Comparison of ENCODE assay signal across 8 cellular contexts in the genomic region with DNA sequence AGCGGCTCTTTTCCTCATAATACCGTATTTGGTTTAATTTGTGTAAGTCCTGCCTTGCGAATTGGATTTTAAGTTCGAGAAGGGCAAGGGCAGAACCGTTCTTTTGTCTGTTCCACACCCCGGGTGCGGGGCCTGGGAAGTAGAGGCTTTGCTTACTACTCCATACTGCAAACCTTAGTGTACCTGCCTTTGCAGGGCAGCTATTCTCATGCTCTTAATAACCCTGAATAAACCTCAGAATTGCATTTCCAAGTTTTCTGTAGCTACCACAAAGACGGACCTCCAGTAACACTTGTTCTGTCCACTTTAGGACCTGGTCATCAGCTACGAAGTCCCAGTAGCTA. TPM values are rescaled to one million over a fixed set of nuclear protein-coding genes. Genes with fewer than 3 reads are reported as not detected.
DNase-seq lines count a peak whose midpoint lies in the region; ATAC-seq, FAIRE-seq and TF ChIP-seq lines count a peak whose summit lies in the region.

No MANE protein-coding gene starts in this region.

- no peak overlapping the region for H3K4ac ChIP-seq in neuronal stem cell (ENCODE audit: low read length)

- H3K27ac Mint-ChIP-seq in CD14-positive monocyte, result peak overlapping the region; percentile 97 to 99 (median 98)

- H2BK5ac ChIP-seq in neuronal stem cell (ENCODE audit: low read length), result no peak overlapping the region

- WGBS in esophagus squamous epithelium, 2 donors, result 11 to 20% methylated on average over 9 of the region's 9 CpGs
- no CpG with 5 or more reads among the region's 9 CpGs for WGBS in neuronal stem cell (ENCODE audit: extremely low coverage in 2 of 2, insufficient read length in 2 of 2, insufficient replicate concordance in 1 of 2), 2 donors

- DNase-seq in CD14-positive monocyte (ENCODE audit: low spot score) (no peak), esophagus squamous epithelium (lab: John Stamatoyannopoulos, UW) (peak; percentile 7), neuronal stem cell (ENCODE audit: low spot score) (no peak), NCI-H774 (lab: John Stamatoyannopoulos, UW) (no peak), D721Med (ENCODE audit: insufficient read length, low spot score) (no peak)
- DNase-seq in Jurkat, Clone E6-1 (ENCODE audit: low read depth, low spot score), result no peak
- DNase-seq in activated CD4-positive, alpha-beta T cell treated with anti-CD3 and anti-CD28 coated beads, Interleukin-2, amount 50 U/mL, for 24 hours (ENCODE audit: low read depth in 1 of 2, low spot score in 1 of 2), result peak; percentile 6 to 21

- H3K4me1 ChIP-seq in esophagus squamous epithelium (peaks cover 9 to 33% (median 17%) of the 10 kb centered on the region in 3 donors), neuronal stem cell (ENCODE audit: control insufficient read depth in 2 of 2, insufficient read depth in 1 of 2, low read depth in 1 of 2, low read length in 2 of 2) (peaks cover 5 to 27% of the 10 kb centered on the region in 2 donors)

- H2BK12ac ChIP-seq in neuronal stem cell (ENCODE audit: low read length), result no peak overlapping the region

- peak overlapping the region; percentile 71 for H3K4me2 ChIP-seq in neuronal stem cell (ENCODE audit: insufficient read depth, low read length, poor library complexity, severe bottlenecking)

- H3K27me3 Mint-ChIP-seq in CD14-positive monocyte (ENCODE audit: low read depth in 3 of 3), result peaks cover 0 to 1% (median 0%) of the 10 kb centered on the region in 3 donors

- no peak overlapping the region for H3K18ac ChIP-seq in neuronal stem cell (ENCODE audit: low read length)

- peaks cover 20 to 25% of the 10 kb centered on the region in 2 donors for H3K36me3 Mint-ChIP-seq in CD14-positive monocyte

- no peak overlapping the region for H3K9ac ChIP-seq in neuronal stem cell (ENCODE audit: low read depth, low read length, poor library complexity)

- H3K27ac ChIP-seq in esophagus squamous epithelium (peak overlapping the region; percentile 98 to 100 (median 100)), neuronal stem cell (replicated peaks; ENCODE audit: low read length) (peak overlapping the region; percentile 98)

- no peak overlapping the region for H4K8ac ChIP-seq in neuronal stem cell (ENCODE audit: low read depth, low read length)

- H3K79me1 ChIP-seq in neuronal stem cell (ENCODE audit: low read depth, low read length), result peaks cover 5% of the 10 kb centered on the region

- H3K23ac ChIP-seq in neuronal stem cell (ENCODE audit: low read depth, low read length, poor library complexity), result no peak overlapping the region

- H2BK120ac ChIP-seq in neuronal stem cell (ENCODE audit: low read depth, low read length), result no peak overlapping the region

- intact Hi-C loops in CD14-positive monocyte (cut with micrococcal nuclease), result loop anchor here (2.0 to 10.0 kb wide), 5 partner anchors 52 to 210 kb away; a partner anchor contains a TSS
- intact Hi-C loops in esophagus squamous epithelium (cut with DNase I), result no loop called here

- H3K4me3 ChIP-seq in Jurkat, Clone E6-1 (ENCODE audit: low read length), result peak overlapping the region; percentile 90
- H3K4me3 ChIP-seq in esophagus squamous epithelium, result peak overlapping the region; percentile 73 to 98 (median 92)
- H3K4me3 ChIP-seq in neuronal stem cell (ENCODE audit: low read length in 2 of 2), result peak overlapping the region; percentile 78 to 99

- no peak for FAIRE-seq in D721Med (lab: Jason Lieb, UNC)

- H3K36me3 ChIP-seq in esophagus squamous epithelium, result peaks cover 0 to 11% (median 4%) of the 10 kb centered on the region in 3 donors
- peaks cover 5 to 31% of the 10 kb centered on the region in 2 donors for H3K36me3 ChIP-seq in neuronal stem cell (replicated peaks in 1 of 2; ENCODE audit: control insufficient read depth in 2 of 2, insufficient read depth in 2 of 2, low read length in 2 of 2)

- H3K9me3 Mint-ChIP-seq in CD14-positive monocyte, result peaks cover 0 to 4% (median 0%) of the 10 kb centered on the region in 7 donors

- H4K91ac ChIP-seq in neuronal stem cell (ENCODE audit: low read depth, low read length, poor library complexity), result no peak overlapping the region

- no peak overlapping the region for H2AK5ac ChIP-seq in neuronal stem cell (ENCODE audit: low read depth, low read length)

- ATAC-seq in HG03469 (IDR thresholded peaks at IDR 0.05; ENCODE audit: unreplicated experiment), result no peak

- no peak overlapping the region for H3K14ac ChIP-seq in neuronal stem cell (ENCODE audit: low read length)

- H3K9me3 ChIP-seq in esophagus squamous epithelium (no peaks in the 10 kb centered on the region), neuronal stem cell (replicated peaks in 1 of 2; ENCODE audit: control insufficient read depth in 2 of 2, insufficient read depth in 1 of 2, low read depth in 1 of 2, low read length in 2 of 2) (peaks cover 0 to 2% of the 10 kb centered on the region in 2 donors)

- H3K4me3 Mint-ChIP-seq in CD14-positive monocyte, result peak overlapping the region; percentile 93 to 95

- peaks cover 33% of the 10 kb centered on the region for H3K4me1 Mint-ChIP-seq in CD14-positive monocyte

- H2AFZ ChIP-seq in neuronal stem cell (ENCODE audit: low read length), result peak overlapping the region; percentile 75

- TF ChIP-seq POLR2A in esophagus squamous epithelium (IDR thresholded peaks at IDR 0.05), result no peak

- TF ChIP-seq CTCF in CD14-positive monocyte (IDR thresholded peaks at IDR 0.05) (no peak), esophagus squamous epithelium (IDR thresholded peaks at IDR 0.05) (no peak), D721Med (IDR thresholded peaks at IDR 0.05; ENCODE audit: insufficient read depth, missing control alignments) (no peak)

- no peaks in the 10 kb centered on the region for H3K27me3 ChIP-seq in esophagus squamous epithelium
- H3K27me3 ChIP-seq in neuronal stem cell (ENCODE audit: control insufficient read depth in 3 of 3, insufficient read depth in 3 of 3, low read depth in 1 of 3, low read length in 3 of 3), result no peaks in the 10 kb centered on the region

- H2BK15ac ChIP-seq in neuronal stem cell (ENCODE audit: low read length), result no peak overlapping the region

RNA-seq across cellular contexts. Expression of a gene that starts 0.7 kb away (rescaled TPM):
- polyA plus RNA-seq in CD14-positive monocyte, result 100 to 1,000 TPM in 1 of 2 donors, 10 to 100 TPM in 1; 71.5 to 143 TPM
- 519 TPM for polyA plus RNA-seq in Jurkat, Clone E6-1 (2012; ENCODE audit: insufficient read depth, insufficient read length)
- 100 to 1,000 TPM; 176 to 308 (median 257) TPM for total RNA-seq in esophagus squamous epithelium
- polyA plus RNA-seq in neuronal stem cell (2013, experiment 1 of 2), result 302 TPM
- 312 TPM for polyA plus RNA-seq in neuronal stem cell (2013, experiment 2 of 2)

RNA-seq across cellular contexts. Expression of a gene that starts 29.5 kb away (rescaled TPM):
- 10 to 100 TPM; 15.8 to 17.9 TPM for polyA plus RNA-seq in CD14-positive monocyte
- 64.0 TPM for polyA plus RNA-seq in Jurkat, Clone E6-1 (2012; ENCODE audit: insufficient read depth, insufficient read length)
- 10 to 100 TPM; 19.2 to 48.4 (median 37.0) TPM for total RNA-seq in esophagus squamous epithelium
- 32.4 TPM for polyA plus RNA-seq in neuronal stem cell (2013, experiment 1 of 2)
- polyA plus RNA-seq in neuronal stem cell (2013, experiment 2 of 2), result 32.4 TPM

Comparison
In these comparisons a context has a peak if more than half of its experiments do, and no peak if none do; other contexts are left out.
1. DNase-seq: peak in activated CD4-positive, alpha-beta T cell treated with anti-CD3 and anti-CD28 coated beads, Interleukin-2, amount 50 U/mL, for 24 hours (2 of 2) and esophagus squamous epithelium (single experiment); none in CD14-positive monocyte (single experiment), Jurkat, Clone E6-1 (single experiment), neuronal stem cell (single experiment), NCI-H774 (single experiment) and D721Med (single experiment).
2. Peak in every context shown above with its lines, with median percentiles within 50 percentile points of each other: H3K4me3 ChIP-seq.